Comparison of ENCODE assay signal across 15 cellular contexts in genomic region chr4:76681996-76682395, GRCh38.
DNase-seq lines count a peak whose midpoint lies in the region; ATAC-seq and TF ChIP-seq lines count a peak whose summit lies in the region.
"Had no signal": no experiment of that assay in that cellular context is flagged by ENCODE, and none has a peak within 500 bp of the region (broad histone marks: within the 10 kb centered on the region; RNA-seq: fewer than 3 reads in every experiment).

No MANE protein-coding gene starts in this region.

- no peaks in the 10 kb centered on the region for H3K9me2 ChIP-seq in PC-3 (replicated peaks; ENCODE audit: low read length)
- H3K9me2 ChIP-seq in hepatocyte (replicated peaks; ENCODE audit: insufficient read depth): no peaks in the 10 kb centered on the region

- H3K4me3 ChIP-seq in BLaER1 (no peak overlapping the region), PC-3 (ENCODE audit: low read length) (no peak overlapping the region), hepatocyte (no peak overlapping the region), stomach (no peak overlapping the region)

- no peaks in the 10 kb centered on the region for H3K27me3 ChIP-seq in BLaER1
- no peaks in the 10 kb centered on the region for H3K27me3 ChIP-seq in PC-3 (ENCODE audit: low read length)
- no peaks in the 10 kb centered on the region for H3K27me3 ChIP-seq in hepatocyte
- no peaks in the 10 kb centered on the region for H3K27me3 ChIP-seq in stomach

- DNase-seq in PC-3 (no peak), hepatocyte (ENCODE audit: low spot score) (no peak), stomach (no peak), substantia nigra (lab: John Stamatoyannopoulos, UW) (no peak), middle frontal gyrus (ENCODE audit: extremely low spot score, low spot score) (no peak)
- no peak for DNase-seq in activated T-cell treated with anti-CD3 and anti-CD28 coated beads, Interleukin-2, amount 50 U/mL, for 72 hours
- DNase-seq: Caco-2; MV-4-11; NCI-H1417 treated with DMSO at 0.1 percent for 48 hours; NCI-H2029 treated with DMSO at 0.1 percent for 48 hours; NCI-H526 treated with DMSO at 0.1 percent for 48 hours; NK-92 treated with Interleukin-12 subunit alpha and Interleukin-12 subunit beta, amount 100 ng/mL, for 24 hours; OCI-M1 had no signal

- no peak for TF ChIP-seq POLR2A in stomach (IDR thresholded peaks at IDR 0.05)

- H3K36me3 ChIP-seq in BLaER1 (no peaks in the 10 kb centered on the region), PC-3 (ENCODE audit: low read depth, low read length) (no peaks in the 10 kb centered on the region), hepatocyte (replicated peaks; ENCODE audit: insufficient read depth, low read depth) (no peaks in the 10 kb centered on the region), stomach (no peaks in the 10 kb centered on the region)

- POLR2A ChIA-PET in PC-3 (lab: Charles Lee; ENCODE audit: unreplicated experiment): no interaction called here

- no peaks in the 10 kb centered on the region for H3F3A ChIP-seq in PC-3 (ENCODE audit: low read length, unreplicated experiment)

- CTCF ChIA-PET in PC-3 (lab: Charles Lee): no interaction called here

- H2AFZ ChIP-seq in PC-3 (ENCODE audit: low read length): no peak overlapping the region
- no peak overlapping the region for H2AFZ ChIP-seq in hepatocyte

- ATAC-seq in PC-3: no peak
- no peak for ATAC-seq in activated T-cell treated with anti-CD3 and anti-CD28 coated beads, Interleukin-2, amount 50 U/mL, for 72 hours (replicated peaks in 1 of 2)
- ATAC-seq in GM21737 (IDR thresholded peaks at IDR 0.05; ENCODE audit: unreplicated experiment): no peak

- H3K27ac ChIP-seq in BLaER1: no peak overlapping the region
- 0 out of 2 replicates have a peak overlapping the region, but pooled peaks have one; percentile 3 for H3K27ac ChIP-seq in PC-3 (ENCODE audit: low read length)
- H3K27ac ChIP-seq in hepatocyte: peak overlapping the region; percentile 58
- H3K27ac ChIP-seq in stomach: peak overlapping the region; percentile 42 to 78 (median 57)
- H3K27ac ChIP-seq in substantia nigra (ENCODE audit: low read depth, low read length, poor library complexity, severe bottlenecking): no peak overlapping the region

- BruUV-seq in PC-3 (replicated peaks; lab: Mats Ljungman, UMichigan): no TSS peak

- no peaks in the 10 kb centered on the region for H3K79me2 ChIP-seq in PC-3 (ENCODE audit: low read length)
- peaks cover 37% of the 10 kb centered on the region for H3K79me2 ChIP-seq in hepatocyte

- peaks cover 24% of the 10 kb centered on the region for H3K4me1 ChIP-seq in BLaER1
- H3K4me1 ChIP-seq in PC-3 (ENCODE audit: insufficient read depth, low read length): peaks cover 17% of the 10 kb centered on the region
- H3K4me1 ChIP-seq in hepatocyte (ENCODE audit: insufficient read depth): peaks cover 17% of the 10 kb centered on the region
- peaks cover 0 to 46% (median 16%) of the 10 kb centered on the region in 4 donors for H3K4me1 ChIP-seq in stomach

- no peaks in the 10 kb centered on the region for H3K4me1 Mint-ChIP-seq in activated T-cell treated with anti-CD3 and anti-CD28 coated beads, Interleukin-2, amount 50 U/mL, for 72 hours (ENCODE audit: low read depth)

- 68% methylated on average over 1 of the region's 1 CpG for WGBS in hepatocyte (ENCODE audit: low lambda C conversion rate, missing lambda C conversion rate)
- WGBS in stomach, 5 donors: 48 to 61% (median 56%) methylated on average over 1 of the region's 1 CpG

- TF ChIP-seq CTCF in PC-3 (conservative IDR thresholded peaks at IDR 0.05; ENCODE audit: low read depth, low read length): no peak
- TF ChIP-seq CTCF in hepatocyte (IDR thresholded peaks at IDR 0.05; ENCODE audit: poor library complexity): no peak
- no peak for TF ChIP-seq CTCF in stomach (IDR thresholded peaks at IDR 0.05)

- no peaks in the 10 kb centered on the region for H3K9me3 ChIP-seq in BLaER1
- no peaks in the 10 kb centered on the region for H3K9me3 ChIP-seq in PC-3 (ENCODE audit: low read length)
- H3K9me3 ChIP-seq in hepatocyte (ENCODE audit: low read depth): no peaks in the 10 kb centered on the region
- H3K9me3 ChIP-seq in stomach: no peaks in the 10 kb centered on the region
- H3K9me3 ChIP-seq: Caco-2 had no signal

- H4K20me1 ChIP-seq in BLaER1: no peaks in the 10 kb centered on the region
- no peaks in the 10 kb centered on the region for H4K20me1 ChIP-seq in PC-3 (ENCODE audit: low read length)
- no peaks in the 10 kb centered on the region for H4K20me1 ChIP-seq in hepatocyte (ENCODE audit: insufficient read depth, poor library complexity, severe bottlenecking)

- peaks cover 32% of the 10 kb centered on the region for H3K27me3 Mint-ChIP-seq in activated T-cell treated with anti-CD3 and anti-CD28 coated beads, Interleukin-2, amount 50 U/mL, for 72 hours (ENCODE audit: low read depth)

- H3K27ac Mint-ChIP-seq in activated T-cell treated with anti-CD3 and anti-CD28 coated beads, Interleukin-2, amount 50 U/mL, for 72 hours: no peak overlapping the region

- H3K9ac ChIP-seq in BLaER1: no peak overlapping the region
- H3K9ac ChIP-seq in PC-3 (ENCODE audit: low read length): no peak overlapping the region

- TF ChIP-seq EP300 in stomach (IDR thresholded peaks at IDR 0.05): no peak

- no peaks in the 10 kb centered on the region for H3K9me3 Mint-ChIP-seq in activated T-cell treated with anti-CD3 and anti-CD28 coated beads, Interleukin-2, amount 50 U/mL, for 72 hours

- no peak overlapping the region for H3K4me3 Mint-ChIP-seq in activated T-cell treated with anti-CD3 and anti-CD28 coated beads, Interleukin-2, amount 50 U/mL, for 72 hours

- intact Hi-C loops in PC-3 (cut with micrococcal nuclease): no loop called here
- intact Hi-C loops in stomach (cut with DNase I; ENCODE audit: low total_unique reads): no loop called here

- H3K36me3 Mint-ChIP-seq in activated T-cell treated with anti-CD3 and anti-CD28 coated beads, Interleukin-2, amount 50 U/mL, for 72 hours (ENCODE audit: insufficient read depth in 2 of 2): no peaks in the 10 kb centered on the region

- H3K4me2 ChIP-seq in BLaER1: peak overlapping the region; percentile 40
- H3K4me2 ChIP-seq in PC-3 (ENCODE audit: low read length): no peak overlapping the region
- H3K4me2 ChIP-seq in hepatocyte: no peak overlapping the region

Comparison
In these comparisons a context has a peak if more than half of its experiments do, and no peak if none do; other contexts are left out.
1. H3K27ac ChIP-seq: peak in PC-3 (single experiment), hepatocyte (single experiment) and stomach (5 of 5); none in BLaER1 (single experiment) and substantia nigra (single experiment).